ENCODE assay signal across 1 cellular context in genomic region chr4:186669159-186669720, GRCh38.
TF ChIP-seq lines count a peak whose summit lies in the region.

No MANE protein-coding gene starts in this region.

TF ChIP-seq in SK-N-SH treated with all-trans-retinoic acid at 6 μM for 48 hours, 23 proteins besides CTCF, POLR2A, EP300 and RAD21 (continued from another document):
- no peak for TF ChIP-seq PATZ1 (CRISPR knock-in tag; IDR thresholded peaks at IDR 0.05; ENCODE audit: borderline replicate concordance)
- TF ChIP-seq ARNTL (CRISPR knock-in tag; IDR thresholded peaks at IDR 0.05; ENCODE audit: borderline replicate concordance, low read depth) = no peak
- TF ChIP-seq ZNF565 (CRISPR knock-in tag; conservative IDR thresholded peaks at IDR 0.05; ENCODE audit: low read depth) = no peak
